Comparison of ENCODE assay signal across 8 cellular contexts in the genomic region with DNA sequence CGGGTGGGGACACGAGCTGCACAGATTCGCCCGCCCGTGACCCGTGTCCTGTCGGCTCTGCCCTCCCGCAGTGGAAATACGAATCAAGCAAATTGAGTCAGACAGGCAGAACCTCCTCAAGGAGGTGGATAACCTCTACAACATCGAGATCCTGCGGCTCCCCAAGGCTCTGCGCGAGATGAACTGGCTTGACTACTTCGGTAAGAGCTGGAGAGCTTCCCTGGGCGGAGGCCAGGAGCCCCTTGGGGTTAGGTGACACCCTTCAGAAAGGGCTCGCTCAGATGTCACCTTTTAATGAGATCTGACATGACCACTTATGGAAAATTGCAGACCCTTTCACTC.
DNase-seq lines count a peak whose midpoint lies in the region; ATAC-seq lines count a peak whose summit lies in the region.

No MANE protein-coding gene starts in this region.

- peak; percentile 60 for DNase-seq in NCI-H82 (lab: John Stamatoyannopoulos, UW)
- DNase-seq in NCI-H82 treated with DMSO at 0.1 percent for 48 hours (lab: John Stamatoyannopoulos, UW; ENCODE audit: unreplicated experiment), result no peak
- DNase-seq in T-helper 9 cell, result peak; percentile 8
- DNase-seq in iPS DF 6.9 (ENCODE audit: low read depth, low spot score), result no peak
- DNase-seq in activated effector memory CD4-positive, alpha-beta T cell treated with anti-CD3 and anti-CD28 coated beads, Interleukin-2, amount 50 U/mL, for 16 hours, result no peak

- no peak for ATAC-seq in stimulated activated memory B cell treated with anti-CD40 and anti-IgM and Interleukin-4, amounts not matched to agents 10 μg/mL and 1 μg/mL and 100 μg/mL, for 72 hours
- no peak for ATAC-seq in HG03342 (IDR thresholded peaks at IDR 0.05; ENCODE audit: unreplicated experiment)
- no peak for ATAC-seq in GM21619 (IDR thresholded peaks at IDR 0.05; ENCODE audit: unreplicated experiment)

- H3K4me1 ChIP-seq in iPS DF 6.9 (ENCODE audit: control insufficient read depth, insufficient read depth, low read length), result peaks cover 9% of the 10 kb centered on the region

- H3K9me3 ChIP-seq in iPS DF 6.9 (ENCODE audit: control insufficient read depth, insufficient read depth, low read length), result no peaks in the 10 kb centered on the region

- no peaks in the 10 kb centered on the region for H3K9me3 Mint-ChIP-seq in stimulated activated memory B cell treated with anti-CD40 and anti-IgM and Interleukin-4, amounts not matched to agents 10 μg/mL and 1 μg/mL and 100 μg/mL, for 72 hours

- H3K4me3 Mint-ChIP-seq in stimulated activated memory B cell treated with anti-CD40 and anti-IgM and Interleukin-4, amounts not matched to agents 10 μg/mL and 1 μg/mL and 100 μg/mL, for 72 hours, result peak overlapping the region; percentile 100

- H3K27me3 ChIP-seq in iPS DF 6.9 (ENCODE audit: control insufficient read depth, insufficient read depth, low read length), result no peaks in the 10 kb centered on the region

- H3K36me3 Mint-ChIP-seq in stimulated activated memory B cell treated with anti-CD40 and anti-IgM and Interleukin-4, amounts not matched to agents 10 μg/mL and 1 μg/mL and 100 μg/mL, for 72 hours, result peaks cover 8% of the 10 kb centered on the region

- H3K27me3 Mint-ChIP-seq in stimulated activated memory B cell treated with anti-CD40 and anti-IgM and Interleukin-4, amounts not matched to agents 10 μg/mL and 1 μg/mL and 100 μg/mL, for 72 hours, result no peaks in the 10 kb centered on the region

- H3K36me3 ChIP-seq in iPS DF 6.9 (ENCODE audit: control insufficient read depth, insufficient read depth, low read length), result peaks cover 5% of the 10 kb centered on the region; the same call in 1 of the 2 replicates

- WGBS in iPS DF 6.9 (ENCODE audit: insufficient coverage, insufficient read length), result no CpG with 5 or more reads among the region's 16 CpGs

- H3K27ac ChIP-seq in iPS DF 6.9 (ENCODE audit: low read length), result no peak overlapping the region

- H3K4me3 ChIP-seq in iPS DF 6.9 (ENCODE audit: low read length), result peak overlapping the region; percentile 56

- peak overlapping the region; percentile 92 for H3K27ac Mint-ChIP-seq in stimulated activated memory B cell treated with anti-CD40 and anti-IgM and Interleukin-4, amounts not matched to agents 10 μg/mL and 1 μg/mL and 100 μg/mL, for 72 hours

- peaks cover 42% of the 10 kb centered on the region for H3K4me1 Mint-ChIP-seq in stimulated activated memory B cell treated with anti-CD40 and anti-IgM and Interleukin-4, amounts not matched to agents 10 μg/mL and 1 μg/mL and 100 μg/mL, for 72 hours

Comparison
In these comparisons a context has a peak if more than half of its experiments do, and no peak if none do; other contexts are left out.
1. DNase-seq: peak in NCI-H82 (single experiment) and T-helper 9 cell (single experiment); none in NCI-H82 treated with DMSO at 0.1 percent for 48 hours (single experiment), iPS DF 6.9 (single experiment) and activated effector memory CD4-positive, alpha-beta T cell treated with anti-CD3 and anti-CD28 coated beads, Interleukin-2, amount 50 U/mL, for 16 hours (single experiment).